Comparison of ENCODE assay signal across 8 cellular contexts in genomic region chr18:61893971-61894750, GRCh38. TPM values are rescaled to one million over a fixed set of nuclear protein-coding genes. Genes with fewer than 3 reads are reported as not detected.
A peak's percentile ranks its signal among the peaks of the same experiment; 100 is the strongest.
DNase-seq lines count a peak whose midpoint lies in the region; ATAC-seq and TF ChIP-seq lines count a peak whose summit lies in the region.

No MANE protein-coding gene starts in this region.

- H3K4me3 ChIP-seq in astrocyte of the cerebellum (ENCODE audit: low read depth, low read length): peak overlapping the region; percentile 78
- H3K4me3 ChIP-seq in rectal smooth muscle tissue (ENCODE audit: low read length): peak overlapping the region; percentile 79
- peak overlapping the region; percentile 94 to 98 for H3K4me3 ChIP-seq in aorta (ENCODE audit: low read length in 2 of 2)

- H3K36me3 ChIP-seq in rectal smooth muscle tissue (ENCODE audit: control insufficient read depth, insufficient read depth, low read length) (no peaks in the 10 kb centered on the region), aorta (ENCODE audit: control insufficient read depth in 1 of 2, insufficient read depth in 2 of 2, low read length in 1 of 2) (no peaks in the 10 kb centered on the region)

- in situ Hi-C loops in astrocyte of the cerebellum (cut with HindIII; ENCODE audit: low sequenced_read_pairs): no loop called here

- no peak for TF ChIP-seq CTCF in astrocyte of the cerebellum (IDR thresholded peaks at IDR 0.05; ENCODE audit: low read depth, low read length, missing control alignments)

- no peaks in the 10 kb centered on the region for H3K27me3 ChIP-seq in rectal smooth muscle tissue (ENCODE audit: control insufficient read depth, insufficient read depth, low read length)
- no peaks in the 10 kb centered on the region for H3K27me3 ChIP-seq in aorta (ENCODE audit: control insufficient read depth in 1 of 2, insufficient read depth in 2 of 2, low read length in 1 of 2)

- intact Hi-C loops in aorta (cut with DNase I): loop anchor here (2.0 to 10.0 kb wide), 5 partner anchors 42 to 257 kb away; no protein-coding TSS in a partner anchor

- H3K27ac ChIP-seq in rectal smooth muscle tissue (ENCODE audit: low read depth, low read length) (peak overlapping the region; percentile 46), aorta (ENCODE audit: low read depth in 1 of 2, low read length in 2 of 2) (peak overlapping the region; percentile 79 to 88)

- ATAC-seq in GM21786 (IDR thresholded peaks at IDR 0.05; ENCODE audit: unreplicated experiment): peak; percentile 75
- ATAC-seq in aorta (ENCODE audit: low FRiP score): peak; percentile 94

- no peaks in the 10 kb centered on the region for H3K9me3 ChIP-seq in aorta (ENCODE audit: control insufficient read depth, low read length)

- DNase-seq in EH (ENCODE audit: low read depth) (peak; percentile 82), Kasumi-1 (lab: John Stamatoyannopoulos, UW) (peak; percentile 54 to 73), T follicular helper cell (ENCODE audit: low read depth) (peak; percentile 57), astrocyte of the cerebellum (ENCODE audit: low read depth) (no peak), hippocampal formation (lab: John Stamatoyannopoulos, UW) (peak; percentile 57 to 79), aorta (peak; percentile 87 to 93)

- H3K9ac ChIP-seq in rectal smooth muscle tissue (ENCODE audit: low read length): no peak overlapping the region

- 0 to 1% methylated on average over 36 to 95 of the region's 95 CpGs for WGBS in aorta, 2 donors

- H3K4me1 ChIP-seq in rectal smooth muscle tissue (ENCODE audit: control insufficient read depth, insufficient read depth, low read length): peaks cover 9% of the 10 kb centered on the region
- H3K4me1 ChIP-seq in aorta (ENCODE audit: control insufficient read depth in 1 of 2, insufficient read depth in 2 of 2, low read length in 2 of 2): peaks cover 0 to 3% of the 10 kb centered on the region in 2 donors

RNA-seq across cellular contexts. Expression of gene RNF152, which starts 1.4 kb away (rescaled TPM):
- 10 to 100 TPM; 24.9 to 25.5 TPM for total RNA-seq in aorta
- 10 to 100 TPM in 1 of 2 donors, 1 to 10 TPM in 1; 5.3 to 18.1 TPM for polyA plus RNA-seq in aorta
